Comparison of ENCODE assay signal across 8 cellular contexts in the genomic region with DNA sequence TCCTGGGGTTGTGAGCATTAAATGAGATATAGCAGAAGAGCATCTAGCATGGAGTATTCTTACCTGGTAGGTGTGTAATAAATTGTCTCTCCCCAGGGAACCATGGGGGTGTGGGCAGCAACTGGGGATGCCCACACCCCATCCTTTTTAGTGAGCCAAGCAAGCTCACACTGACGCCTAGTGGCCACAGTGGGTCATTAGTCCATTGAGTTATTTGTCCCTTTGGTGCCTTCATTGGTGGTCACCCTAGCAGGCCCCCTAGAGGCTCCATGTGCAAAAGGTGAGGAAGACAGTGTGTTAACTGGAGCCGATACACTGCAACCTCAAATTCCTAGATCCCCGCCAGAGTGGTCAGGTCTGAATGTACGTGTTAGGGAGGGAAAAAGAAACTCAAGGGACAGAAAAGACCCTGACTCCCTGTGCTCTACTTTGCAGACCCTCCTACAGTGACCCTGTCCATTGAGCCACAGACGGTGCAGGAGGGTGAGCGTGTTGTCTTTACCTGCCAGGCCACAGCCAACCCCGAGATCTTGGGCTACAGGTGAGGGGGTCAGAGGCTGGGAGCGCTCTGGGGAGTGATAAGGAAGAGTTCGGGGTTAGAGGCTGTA.
A peak's percentile ranks its signal among the peaks of the same experiment; 100 is the strongest.
DNase-seq lines count a peak whose midpoint lies in the region; ATAC-seq, FAIRE-seq and TF ChIP-seq lines count a peak whose summit lies in the region.

No MANE protein-coding gene starts in this region.

- POLR2A ChIA-PET in IMR-90 (lab: Charles Lee; ENCODE audit: unreplicated experiment): no interaction called here
- POLR2A ChIA-PET in endothelial cell of umbilical vein (lab: Charles Lee): no interaction called here

- H4K8ac ChIP-seq in IMR-90 (ENCODE audit: low read depth in 2 of 2, low read length in 2 of 2): no peak overlapping the region

- peaks cover 15% of the 10 kb centered on the region for H4K20me1 ChIP-seq in IMR-90 (ENCODE audit: insufficient read depth, low read length)
- no peaks in the 10 kb centered on the region for H4K20me1 ChIP-seq in endothelial cell of umbilical vein (replicated peaks; ENCODE audit: control insufficient read depth, extremely low read depth, insufficient read depth, low read length)

- peak; percentile 43; the same call in 1 of the 2 replicates for TF ChIP-seq POLR2A in IMR-90 (IDR thresholded peaks at IDR 0.05; ENCODE audit: low read depth, low read length)
- no peak for TF ChIP-seq POLR2A in endothelial cell of umbilical vein (IDR thresholded peaks at IDR 0.05; ENCODE audit: low read depth, low read length)
- TF ChIP-seq POLR2A in vagina (IDR thresholded peaks at IDR 0.05): no peak

- no peaks in the 10 kb centered on the region for H3K9me3 ChIP-seq in IMR-90 (ENCODE audit: control insufficient read depth, insufficient read depth, low read length)
- no peaks in the 10 kb centered on the region for H3K9me3 ChIP-seq in endothelial cell of umbilical vein (replicated peaks; ENCODE audit: control insufficient read depth, insufficient read depth, low read length)
- no peaks in the 10 kb centered on the region for H3K9me3 ChIP-seq in vagina

- no peak overlapping the region for H2BK120ac ChIP-seq in IMR-90 (ENCODE audit: low read depth, low read length)

- H3K23ac ChIP-seq in IMR-90 (ENCODE audit: low read depth, low read length): no peak overlapping the region

- FAIRE-seq in endothelial cell of umbilical vein (lab: Jason Lieb, UNC): peak; percentile 88

- no peaks in the 10 kb centered on the region for H3K79me2 ChIP-seq in endothelial cell of umbilical vein (ENCODE audit: control insufficient read depth, insufficient read depth, low read length)

- peaks cover 79% of the 10 kb centered on the region for H3K36me3 ChIP-seq in IMR-90 (ENCODE audit: control insufficient read depth, insufficient read depth, low read length)
- peaks cover 14 to 40% of the 10 kb centered on the region in 2 experiments for H3K36me3 ChIP-seq in endothelial cell of umbilical vein (ENCODE audit: control insufficient read depth in 2 of 2, extremely low read depth in 1 of 2, insufficient read depth in 2 of 2, low read length in 2 of 2)
- peaks cover 0 to 41% of the 10 kb centered on the region in 2 donors for H3K36me3 ChIP-seq in vagina

- peak overlapping the region; percentile 37 for H2AFZ ChIP-seq in IMR-90 (replicated peaks; ENCODE audit: low read length, poor library complexity)
- no peak overlapping the region for H2AFZ ChIP-seq in endothelial cell of umbilical vein (ENCODE audit: low read depth, low read length)

- H2BK15ac ChIP-seq in IMR-90 (ENCODE audit: low read depth, low read length): no peak overlapping the region

- DNase-seq in ACHN (peak; percentile 83), IMR-90 (peak; percentile 77), SK-N-DZ (ENCODE audit: low spot score) (peak; percentile 43), endothelial cell of umbilical vein (ENCODE audit: low read depth, low spot score) (peak; percentile 83), midbrain (lab: John Stamatoyannopoulos, UW) (peak; percentile 40), vagina (ENCODE audit: extremely low spot score in 2 of 2) (no peak)
- DNase-seq in activated effector memory CD4-positive, alpha-beta T cell treated with Interleukin-2 at 50 U/mL for 16 hours: no peak

- dilution Hi-C loops in IMR-90 (cut with HindIII; ENCODE audit: low sequenced_read_pairs, unreplicated experiment): no loop called here
- dilution Hi-C loops in endothelial cell of umbilical vein (cut with MboI; ENCODE audit: extremely low pct_ligation_motif_present, low sequenced_read_pairs): no loop called here

- H3K18ac ChIP-seq in IMR-90 (ENCODE audit: low read depth, low read length): no peak overlapping the region

- peak; percentile 95 for ATAC-seq in IMR-90 (ENCODE audit: low read depth)

- H3K27me3 ChIP-seq in IMR-90 (ENCODE audit: control insufficient read depth, insufficient read depth, low read length) (no peaks in the 10 kb centered on the region), endothelial cell of umbilical vein (ENCODE audit: control insufficient read depth in 2 of 2, insufficient read depth in 2 of 2, low read length in 2 of 2) (no peaks in the 10 kb centered on the region), vagina (no peaks in the 10 kb centered on the region)

- peak; percentile 97 for TF ChIP-seq RAD21 in IMR-90 (IDR thresholded peaks at IDR 0.05; ENCODE audit: low read length)

- TF ChIP-seq CTCF in GM12801 (IDR thresholded peaks at IDR 0.05; ENCODE audit: extremely low read depth, insufficient read length) (peak; percentile 0), IMR-90 (conservative IDR thresholded peaks at IDR 0.05; ENCODE audit: low read depth, low read length) (peak; percentile 99), endothelial cell of umbilical vein (IDR thresholded peaks at IDR 0.05; ENCODE audit: extremely low read depth in 1 of 2, insufficient read depth in 1 of 2, low read depth in 1 of 2, low read length in 2 of 2) (peak; percentile 96 to 99), vagina (IDR thresholded peaks at IDR 0.05) (peak; percentile 49 to 76 (median 71))

- H3K9ac ChIP-seq in IMR-90 (ENCODE audit: low read depth, low read length) (no peak overlapping the region), endothelial cell of umbilical vein (replicated peaks; ENCODE audit: extremely low read depth, insufficient read depth, low read length) (no peak overlapping the region)

- H3K14ac ChIP-seq in IMR-90 (replicated peaks; ENCODE audit: low read depth, low read length): no peak overlapping the region

- H3K79me1 ChIP-seq in IMR-90 (ENCODE audit: low read depth in 1 of 2, low read length in 2 of 2): peaks cover 9 to 25% of the 10 kb centered on the region in 2 experiments; a peak in 3 of 4 replicates

- no peak overlapping the region for H3K4ac ChIP-seq in IMR-90 (ENCODE audit: low read depth, low read length)

- no peak overlapping the region for H3K56ac ChIP-seq in IMR-90 (ENCODE audit: extremely low read depth, insufficient read depth, low read length)

- CTCF ChIA-PET in IMR-90 (lab: Yijun Ruan, JAX) (interaction anchor here (1.0 to 2.1 kb wide), 2 partner anchors 95 to 118 kb away, joined by 6 to 13 read pairs; no protein-coding TSS in a partner anchor), endothelial cell of umbilical vein (lab: Charles Lee) (interaction anchor here (0.6 to 6.9 kb wide), 30 partner anchors 10 to 125 kb away, joined by 3 to 236 read pairs (median 5); a partner anchor contains a TSS)

- BruUV-seq in IMR-90 (replicated peaks; lab: Mats Ljungman, UMichigan) (no TSS peak), endothelial cell of umbilical vein (replicated peaks; lab: Mats Ljungman, UMichigan) (no TSS peak)

- no peak overlapping the region for H4K91ac ChIP-seq in IMR-90 (ENCODE audit: insufficient read depth, low read depth, low read length)

- no peak overlapping the region for H2AK9ac ChIP-seq in IMR-90 (replicated peaks; ENCODE audit: low read depth, low read length, poor library complexity)

- H3K27ac ChIP-seq in IMR-90 (ENCODE audit: insufficient read depth, low read length): no peak overlapping the region
- H3K27ac ChIP-seq in endothelial cell of umbilical vein (ENCODE audit: insufficient read depth, low read depth, low read length): no peak overlapping the region
- H3K27ac ChIP-seq in vagina: no peak overlapping the region

- H3K4me1 ChIP-seq in IMR-90 (ENCODE audit: control insufficient read depth, insufficient read depth, low read length) (no peaks in the 10 kb centered on the region), endothelial cell of umbilical vein (ENCODE audit: control insufficient read depth, extremely low read depth, insufficient read depth, low read length) (no peaks in the 10 kb centered on the region), vagina (no peaks in the 10 kb centered on the region)

- no peak overlapping the region for H2BK20ac ChIP-seq in IMR-90 (ENCODE audit: low read depth, low read length)

- H3K4me2 ChIP-seq in IMR-90 (ENCODE audit: low read depth, low read length): no peak overlapping the region
- no peak overlapping the region for H3K4me2 ChIP-seq in endothelial cell of umbilical vein (ENCODE audit: insufficient read depth, low read length)

- H4K5ac ChIP-seq in IMR-90 (ENCODE audit: low read depth, low read length): no peak overlapping the region

- in situ Hi-C loops in ACHN (cut with HindIII; ENCODE audit: low pct_ligation_motif_present, low pct_unique_long_range_greater_than_20kb, low sequenced_read_pairs): no loop called here
- in situ Hi-C loops in IMR-90 (cut with MboI; ENCODE audit: low sequenced_read_pairs): no loop called here

- intact Hi-C loops in IMR-90 (cut with micrococcal nuclease): loop anchor here (1.0 kb wide), 3 partner anchors 51 to 118 kb away; no protein-coding TSS in a partner anchor
- intact Hi-C loops in endothelial cell of umbilical vein (cut with micrococcal nuclease): loop anchor here (1.0 kb wide), 6 partner anchors 31 to 124 kb away; no protein-coding TSS in a partner anchor
- intact Hi-C loops in vagina (cut with DNase I): loop anchor here (2.0 kb wide), 1 partner anchor 95 kb away; a partner anchor contains a TSS

- no peaks in the 10 kb centered on the region for H3K9me1 ChIP-seq in IMR-90 (ENCODE audit: insufficient read depth, low read length)
- H3K9me1 ChIP-seq in endothelial cell of umbilical vein (replicated peaks; ENCODE audit: control insufficient read depth, extremely low read depth, insufficient read depth, low read length): no peaks in the 10 kb centered on the region

- no peak overlapping the region for H2AK5ac ChIP-seq in IMR-90 (ENCODE audit: low read depth, low read length)

- WGBS in IMR-90 (ENCODE audit: extremely low coverage in 2 of 2, insufficient read length in 1 of 2), 2 experiments: 0% methylated on average over 1 of the region's 9 CpGs; no CpG with 5 or more reads in 1 of the 2 experiments

- no peak overlapping the region for H2BK5ac ChIP-seq in IMR-90 (ENCODE audit: low read depth, low read length, poor library complexity, severe bottlenecking)

- no peak overlapping the region for H3K4me3 ChIP-seq in IMR-90 (ENCODE audit: insufficient read depth, low read depth, low read length)
- no peak overlapping the region for H3K4me3 ChIP-seq in endothelial cell of umbilical vein (replicated peaks in 1 of 3; ENCODE audit: insufficient read depth in 1 of 3, low read depth in 1 of 3, low read length in 3 of 3)
- H3K4me3 ChIP-seq in vagina: no peak overlapping the region

TF ChIP-seq in IMR-90, 13 proteins besides CTCF, POLR2A, EP300 and RAD21 (continues in another document):
- TF ChIP-seq NFE2L2 (IDR thresholded peaks at IDR 0.05; ENCODE audit: low read depth, low read length) (no peak), MAZ (IDR thresholded peaks at IDR 0.05; ENCODE audit: borderline replicate concordance, low read depth, low read length) (peak; percentile 57), RCOR1 (IDR thresholded peaks at IDR 0.05; ENCODE audit: insufficient replicate concordance, low read length) (no peak), CEBPB (IDR thresholded peaks at IDR 0.05; ENCODE audit: low read depth, low read length) (no peak)

TF ChIP-seq in endothelial cell of umbilical vein, 7 proteins besides CTCF, POLR2A, EP300 and RAD21 (continues in another document):
- no peak for TF ChIP-seq MYC (IDR thresholded peaks at IDR 0.05; ENCODE audit: low read depth, low read length)
- TF ChIP-seq, protein P1, sequence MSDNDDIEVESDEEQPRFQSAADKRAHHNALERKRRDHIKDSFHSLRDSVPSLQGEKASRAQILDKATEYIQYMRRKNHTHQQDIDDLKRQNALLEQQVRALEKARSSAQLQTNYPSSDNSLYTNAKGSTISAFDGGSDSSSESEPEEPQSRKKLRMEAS (IDR thresholded peaks at IDR 0.05; ENCODE audit: insufficient read depth, insufficient read length): peak; percentile 26

Comparison
In these comparisons a context has a peak if more than half of its experiments do, and no peak if none do; other contexts are left out.
1. DNase-seq: peak in ACHN (single experiment), IMR-90 (single experiment), SK-N-DZ (single experiment), endothelial cell of umbilical vein (single experiment) and midbrain (single experiment); none in vagina (0 of 2) and activated effector memory CD4-positive, alpha-beta T cell treated with Interleukin-2 at 50 U/mL for 16 hours (single experiment).
2. CTCF ChIP-seq: peak in every context shown above with its lines; median percentile 99 in IMR-90; 98 in endothelial cell of umbilical vein; 71 in vagina; 0 in GM12801.